ENCODE assay signal across 1 cellular context in the genomic region with DNA sequence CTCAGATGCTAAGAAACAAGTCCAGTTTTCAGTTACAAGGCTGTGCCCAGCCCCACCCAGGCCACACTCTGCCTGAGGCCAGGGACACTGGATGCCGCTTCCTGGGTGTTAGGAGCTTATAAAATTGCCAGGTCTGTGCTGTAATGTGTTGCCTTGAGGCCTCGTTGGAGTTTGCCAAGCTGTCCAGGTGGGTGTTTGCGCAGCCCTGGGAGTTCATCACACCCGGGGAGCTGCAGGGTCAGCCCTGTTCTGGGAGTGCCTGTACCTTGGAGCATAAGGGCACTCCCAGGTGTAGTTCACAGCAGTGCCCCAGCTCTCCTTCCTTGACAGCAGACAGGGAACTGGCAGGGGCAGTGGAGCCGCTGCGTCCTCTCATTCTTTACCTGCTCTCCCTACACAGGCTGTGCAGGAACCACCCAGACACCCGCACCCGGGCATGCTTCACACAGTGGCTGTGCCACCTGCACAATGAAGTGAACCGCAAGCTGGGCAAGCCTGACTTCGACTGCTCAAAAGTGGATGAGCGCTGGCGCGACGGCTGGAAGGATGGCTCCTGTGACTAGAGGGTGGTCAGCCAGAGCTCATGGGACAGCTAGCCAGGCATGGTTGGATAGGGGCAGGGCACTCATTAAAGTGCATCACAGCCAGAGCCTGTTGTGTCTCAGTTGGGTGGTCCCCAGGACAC.
TF ChIP-seq lines count a peak whose summit lies in the region.

No MANE protein-coding gene starts in this region.

TF ChIP-seq in WTC11, 78 proteins besides CTCF, POLR2A, EP300 and RAD21 (continued from another document):
- TF ChIP-seq ZBTB43 (CRISPR knock-in tag; IDR thresholded peaks at IDR 0.05) (no peak), CREM (CRISPR knock-in tag; IDR thresholded peaks at IDR 0.05) (no peak), STAT6 (CRISPR knock-in tag; conservative IDR thresholded peaks at IDR 0.05; ENCODE audit: low read depth) (no peak), ZNF232 (CRISPR knock-in tag; IDR thresholded peaks at IDR 0.05) (no peak), ZNF263 (CRISPR knock-in tag; IDR thresholded peaks at IDR 0.05; ENCODE audit: low read depth) (no peak), ZNF423 (CRISPR knock-in tag; IDR thresholded peaks at IDR 0.05) (no peak), NFYB (CRISPR knock-in tag; conservative IDR thresholded peaks at IDR 0.05; ENCODE audit: low read depth) (no peak)
- TF ChIP-seq, protein P1, sequence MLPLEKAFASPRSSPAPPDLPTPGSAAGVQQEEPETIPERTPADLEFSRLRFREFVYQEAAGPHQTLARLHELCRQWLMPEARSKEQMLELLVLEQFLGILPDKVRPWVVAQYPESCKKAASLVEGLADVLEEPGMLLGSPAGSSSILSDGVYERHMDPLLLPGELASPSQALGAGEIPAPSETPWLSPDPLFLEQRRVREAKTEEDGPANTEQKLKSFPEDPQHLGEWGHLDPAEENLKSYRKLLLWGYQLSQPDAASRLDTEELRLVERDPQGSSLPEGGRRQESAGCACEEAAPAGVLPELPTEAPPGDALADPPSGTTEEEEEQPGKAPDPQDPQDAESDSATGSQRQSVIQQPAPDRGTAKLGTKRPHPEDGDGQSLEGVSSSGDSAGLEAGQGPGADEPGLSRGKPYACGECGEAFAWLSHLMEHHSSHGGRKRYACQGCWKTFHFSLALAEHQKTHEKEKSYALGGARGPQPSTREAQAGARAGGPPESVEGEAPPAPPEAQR (CRISPR knock-in tag; IDR thresholded peaks at IDR 0.05): no peak
- TF ChIP-seq, protein P2, sequence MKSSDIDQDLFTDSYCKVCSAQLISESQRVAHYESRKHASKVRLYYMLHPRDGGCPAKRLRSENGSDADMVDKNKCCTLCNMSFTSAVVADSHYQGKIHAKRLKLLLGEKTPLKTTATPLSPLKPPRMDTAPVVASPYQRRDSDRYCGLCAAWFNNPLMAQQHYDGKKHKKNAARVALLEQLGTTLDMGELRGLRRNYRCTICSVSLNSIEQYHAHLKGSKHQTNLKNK (CRISPR knock-in tag; IDR thresholded peaks at IDR 0.05): no peak
- TF ChIP-seq, protein P3, sequence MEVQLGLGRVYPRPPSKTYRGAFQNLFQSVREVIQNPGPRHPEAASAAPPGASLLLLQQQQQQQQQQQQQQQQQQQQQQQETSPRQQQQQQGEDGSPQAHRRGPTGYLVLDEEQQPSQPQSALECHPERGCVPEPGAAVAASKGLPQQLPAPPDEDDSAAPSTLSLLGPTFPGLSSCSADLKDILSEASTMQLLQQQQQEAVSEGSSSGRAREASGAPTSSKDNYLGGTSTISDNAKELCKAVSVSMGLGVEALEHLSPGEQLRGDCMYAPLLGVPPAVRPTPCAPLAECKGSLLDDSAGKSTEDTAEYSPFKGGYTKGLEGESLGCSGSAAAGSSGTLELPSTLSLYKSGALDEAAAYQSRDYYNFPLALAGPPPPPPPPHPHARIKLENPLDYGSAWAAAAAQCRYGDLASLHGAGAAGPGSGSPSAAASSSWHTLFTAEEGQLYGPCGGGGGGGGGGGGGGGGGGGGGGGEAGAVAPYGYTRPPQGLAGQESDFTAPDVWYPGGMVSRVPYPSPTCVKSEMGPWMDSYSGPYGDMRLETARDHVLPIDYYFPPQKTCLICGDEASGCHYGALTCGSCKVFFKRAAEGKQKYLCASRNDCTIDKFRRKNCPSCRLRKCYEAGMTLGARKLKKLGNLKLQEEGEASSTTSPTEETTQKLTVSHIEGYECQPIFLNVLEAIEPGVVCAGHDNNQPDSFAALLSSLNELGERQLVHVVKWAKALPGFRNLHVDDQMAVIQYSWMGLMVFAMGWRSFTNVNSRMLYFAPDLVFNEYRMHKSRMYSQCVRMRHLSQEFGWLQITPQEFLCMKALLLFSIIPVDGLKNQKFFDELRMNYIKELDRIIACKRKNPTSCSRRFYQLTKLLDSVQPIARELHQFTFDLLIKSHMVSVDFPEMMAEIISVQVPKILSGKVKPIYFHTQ (CRISPR knock-in tag; IDR thresholded peaks at IDR 0.05): no peak
